ENCODE assay signal across 1 cellular context in the genomic region with DNA sequence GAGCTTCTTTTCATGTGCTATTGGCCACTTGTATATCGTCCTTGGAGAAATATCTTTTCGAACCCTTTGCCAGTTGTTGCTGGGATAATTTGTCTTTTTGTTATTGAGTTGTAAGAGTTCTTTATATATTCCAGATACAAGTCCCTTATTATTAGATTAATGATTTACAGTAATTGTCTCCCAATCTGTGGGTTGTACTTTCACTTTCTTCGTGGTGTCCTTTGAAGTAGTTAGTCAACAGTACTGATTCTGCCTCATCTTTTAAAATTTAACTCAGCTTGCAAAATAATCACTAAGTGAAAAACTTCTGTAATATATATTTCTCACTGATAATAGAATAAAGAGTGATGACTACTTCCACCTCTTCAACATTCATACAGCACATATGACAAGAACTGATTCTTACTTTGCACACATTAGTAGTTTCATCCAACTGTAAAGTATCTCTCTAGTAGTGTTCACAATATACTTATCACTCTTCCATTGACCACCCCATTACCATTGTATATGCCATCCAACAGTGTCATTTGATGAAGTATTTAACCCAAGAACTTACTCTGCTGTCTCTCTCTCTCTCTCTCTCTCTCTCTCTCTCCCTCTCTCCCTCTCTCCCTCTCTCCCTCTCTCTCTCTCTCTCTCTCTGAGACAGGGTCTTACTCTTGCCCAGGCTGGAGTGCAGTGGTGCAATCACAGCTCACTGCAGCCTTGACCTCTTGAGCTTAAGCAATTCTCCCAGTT.
A peak's percentile ranks its signal among the peaks of the same experiment; 100 is the strongest.
TF ChIP-seq lines count a peak whose summit lies in the region.

No MANE protein-coding gene starts in this region.

TF ChIP-seq in HepG2, 621 proteins besides CTCF, POLR2A, EP300 and RAD21 (continued from another document and continues in another):
- TF ChIP-seq, protein P1, sequence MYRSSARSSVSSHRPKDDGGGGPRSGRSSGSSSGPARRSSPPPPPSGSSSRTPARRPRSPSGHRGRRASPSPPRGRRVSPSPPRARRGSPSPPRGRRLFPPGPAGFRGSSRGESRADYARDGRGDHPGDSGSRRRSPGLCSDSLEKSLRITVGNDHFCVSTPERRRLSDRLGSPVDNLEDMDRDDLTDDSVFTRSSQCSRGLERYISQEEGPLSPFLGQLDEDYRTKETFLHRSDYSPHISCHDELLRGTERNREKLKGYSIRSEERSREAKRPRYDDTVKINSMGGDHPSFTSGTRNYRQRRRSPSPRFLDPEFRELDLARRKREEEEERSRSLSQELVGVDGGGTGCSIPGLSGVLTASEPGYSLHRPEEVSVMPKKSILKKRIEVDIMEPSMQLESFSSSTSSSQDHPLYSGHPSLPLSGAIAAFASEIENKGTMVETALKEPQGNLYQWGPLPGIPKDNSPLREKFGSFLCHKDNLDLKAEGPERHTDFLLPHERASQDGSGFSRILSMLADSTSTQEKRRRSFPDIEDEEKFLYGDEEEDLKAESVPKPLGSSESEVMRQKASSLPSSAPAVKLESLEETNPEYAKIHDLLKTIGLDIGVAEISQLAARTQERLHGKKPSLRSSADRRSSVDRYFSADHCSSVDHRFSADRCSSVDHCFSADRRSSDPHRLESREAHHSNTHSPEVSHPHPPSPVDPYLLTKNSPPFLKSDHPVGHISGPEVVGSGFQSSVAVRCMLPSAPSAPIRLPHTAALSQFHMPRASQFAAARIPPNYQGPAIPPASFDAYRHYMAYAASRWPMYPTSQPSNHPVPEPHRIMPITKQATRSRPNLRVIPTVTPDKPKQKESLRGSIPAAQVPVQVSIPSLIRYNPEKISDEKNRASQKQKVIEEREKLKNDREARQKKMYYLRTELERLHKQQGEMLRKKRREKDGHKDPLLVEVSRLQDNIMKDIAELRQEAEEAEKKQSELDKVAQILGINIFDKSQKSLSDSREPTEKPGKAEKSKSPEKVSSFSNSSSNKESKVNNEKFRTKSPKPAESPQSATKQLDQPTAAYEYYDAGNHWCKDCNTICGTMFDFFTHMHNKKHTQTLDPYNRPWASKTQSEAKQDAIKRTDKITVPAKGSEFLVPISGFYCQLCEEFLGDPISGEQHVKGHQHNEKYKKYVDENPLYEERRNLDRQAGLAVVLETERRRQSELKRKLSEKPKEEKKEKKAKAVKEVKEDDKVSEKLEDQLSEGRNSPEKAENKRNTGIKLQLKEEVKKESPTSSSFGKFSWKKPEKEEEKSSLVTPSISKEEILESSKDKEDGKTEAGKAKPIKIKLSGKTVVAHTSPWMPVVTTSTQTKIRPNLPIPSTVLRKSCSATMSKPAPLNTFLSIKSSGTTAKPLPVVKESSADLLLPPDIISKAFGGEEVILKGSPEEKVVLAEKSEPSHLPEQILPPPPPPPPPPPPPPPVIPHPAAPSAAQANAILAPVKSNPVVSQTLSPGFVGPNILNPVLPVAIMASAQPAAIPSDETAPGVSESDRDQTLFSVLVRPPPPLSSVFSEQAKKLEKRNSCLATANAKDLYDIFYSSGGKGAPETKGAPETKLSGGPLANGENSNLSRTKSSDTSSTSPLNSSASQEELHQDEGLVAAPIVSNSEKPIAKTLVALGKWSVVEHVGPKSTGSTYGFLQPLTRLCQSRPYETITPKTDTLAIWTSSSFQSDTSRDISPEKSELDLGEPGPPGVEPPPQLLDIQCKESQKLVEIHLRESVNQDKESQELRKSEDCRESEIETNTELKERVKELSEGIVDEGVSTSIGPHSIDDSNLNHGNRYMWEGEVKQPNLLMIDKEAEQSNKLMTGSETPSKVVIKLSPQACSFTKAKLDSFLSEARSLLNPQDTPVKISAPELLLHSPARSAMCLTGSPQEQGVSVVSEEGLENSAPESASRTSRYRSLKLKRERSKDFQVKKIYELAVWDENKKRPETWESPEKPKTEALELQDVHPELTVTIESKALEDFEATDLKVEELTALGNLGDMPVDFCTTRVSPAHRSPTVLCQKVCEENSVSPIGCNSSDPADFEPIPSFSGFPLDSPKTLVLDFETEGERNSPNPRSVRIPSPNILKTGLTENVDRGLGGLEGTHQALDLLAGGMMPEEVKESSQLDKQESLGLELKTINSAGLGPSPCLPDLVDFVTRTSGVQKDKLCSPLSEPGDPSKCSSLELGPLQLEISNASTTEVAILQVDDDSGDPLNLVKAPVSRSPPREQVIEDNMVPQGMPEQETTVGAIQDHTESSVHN (CRISPR knock-in tag; IDR thresholded peaks at IDR 0.05), result no peak
- TF ChIP-seq ISL2 (CRISPR knock-in tag; IDR thresholded peaks at IDR 0.05) (no peak; the same call in 1 of the 2 replicates), MED8 (CRISPR knock-in tag; IDR thresholded peaks at IDR 0.05; ENCODE audit: insufficient replicate concordance) (no peak), ERF (CRISPR knock-in tag; IDR thresholded peaks at IDR 0.05) (no peak), SMAD9 (CRISPR knock-in tag; IDR thresholded peaks at IDR 0.05) (no peak), ZNF33A (CRISPR knock-in tag; IDR thresholded peaks at IDR 0.05; ENCODE audit: borderline replicate concordance) (no peak), ZNF614 (CRISPR knock-in tag; IDR thresholded peaks at IDR 0.05; ENCODE audit: borderline replicate concordance) (peak; percentile 46; the same call in 1 of the 2 replicates), ZNF224 (CRISPR knock-in tag; IDR thresholded peaks at IDR 0.05) (no peak), ZNF670 (CRISPR knock-in tag; IDR thresholded peaks at IDR 0.05; ENCODE audit: borderline replicate concordance) (no peak), KLF6 (CRISPR knock-in tag; IDR thresholded peaks at IDR 0.05) (no peak), NR2F1 (CRISPR knock-in tag; IDR thresholded peaks at IDR 0.05) (peak; percentile 94), NPAS2 (CRISPR knock-in tag; IDR thresholded peaks at IDR 0.05; ENCODE audit: borderline replicate concordance) (no peak), RBM39 (IDR thresholded peaks at IDR 0.05; ENCODE audit: low read depth, low read length, poor library complexity, severe bottlenecking) (no peak), KDM4B (CRISPR knock-in tag; IDR thresholded peaks at IDR 0.05) (no peak), HIVEP1 (CRISPR knock-in tag; IDR thresholded peaks at IDR 0.05) (no peak), ZIK1 (CRISPR knock-in tag; IDR thresholded peaks at IDR 0.05; ENCODE audit: borderline replicate concordance, low read depth) (no peak), ZSCAN29 (CRISPR knock-in tag; conservative IDR thresholded peaks at IDR 0.05) (peak; percentile 57; the same call in 1 of the 2 replicates), SNRNP70 (IDR thresholded peaks at IDR 0.05; ENCODE audit: low read depth, low read length) (no peak), SPEN (CRISPR knock-in tag; IDR thresholded peaks at IDR 0.05; ENCODE audit: low read depth) (peak; percentile 53; the same call in 1 of the 2 replicates), RNF2 (conservative IDR thresholded peaks at IDR 0.05; ENCODE audit: low read depth) (no peak), GFI1 (CRISPR knock-in tag; IDR thresholded peaks at IDR 0.05; ENCODE audit: borderline replicate concordance) (peak; percentile 93), IKZF4 (CRISPR knock-in tag; IDR thresholded peaks at IDR 0.05; ENCODE audit: borderline replicate concordance, low read depth, not compliant biosample characterization) (no peak), ZBTB3 (CRISPR knock-in tag; IDR thresholded peaks at IDR 0.05; ENCODE audit: borderline replicate concordance, low read depth) (peak; percentile 72; the same call in 1 of the 2 replicates), MBD4 (IDR thresholded peaks at IDR 0.05; ENCODE audit: borderline replicate concordance, low read length) (no peak), ZNF232 (CRISPR knock-in tag; IDR thresholded peaks at IDR 0.05; ENCODE audit: borderline replicate concordance) (no peak), ZNF619 (CRISPR knock-in tag; IDR thresholded peaks at IDR 0.05) (no peak), CBX1 (IDR thresholded peaks at IDR 0.05; ENCODE audit: low read depth) (no peak), TCF12 (IDR thresholded peaks at IDR 0.05) (no peak), TCF12 (CRISPR knock-in tag; IDR thresholded peaks at IDR 0.05) (no peak), ATAD3A (CRISPR knock-in tag; IDR thresholded peaks at IDR 0.05) (no peak), RARA (CRISPR knock-in tag; IDR thresholded peaks at IDR 0.05) (peak; percentile 85), ZNF337 (CRISPR knock-in tag; IDR thresholded peaks at IDR 0.05; ENCODE audit: borderline replicate concordance, low read depth) (no peak)
- TF ChIP-seq, protein P2, sequence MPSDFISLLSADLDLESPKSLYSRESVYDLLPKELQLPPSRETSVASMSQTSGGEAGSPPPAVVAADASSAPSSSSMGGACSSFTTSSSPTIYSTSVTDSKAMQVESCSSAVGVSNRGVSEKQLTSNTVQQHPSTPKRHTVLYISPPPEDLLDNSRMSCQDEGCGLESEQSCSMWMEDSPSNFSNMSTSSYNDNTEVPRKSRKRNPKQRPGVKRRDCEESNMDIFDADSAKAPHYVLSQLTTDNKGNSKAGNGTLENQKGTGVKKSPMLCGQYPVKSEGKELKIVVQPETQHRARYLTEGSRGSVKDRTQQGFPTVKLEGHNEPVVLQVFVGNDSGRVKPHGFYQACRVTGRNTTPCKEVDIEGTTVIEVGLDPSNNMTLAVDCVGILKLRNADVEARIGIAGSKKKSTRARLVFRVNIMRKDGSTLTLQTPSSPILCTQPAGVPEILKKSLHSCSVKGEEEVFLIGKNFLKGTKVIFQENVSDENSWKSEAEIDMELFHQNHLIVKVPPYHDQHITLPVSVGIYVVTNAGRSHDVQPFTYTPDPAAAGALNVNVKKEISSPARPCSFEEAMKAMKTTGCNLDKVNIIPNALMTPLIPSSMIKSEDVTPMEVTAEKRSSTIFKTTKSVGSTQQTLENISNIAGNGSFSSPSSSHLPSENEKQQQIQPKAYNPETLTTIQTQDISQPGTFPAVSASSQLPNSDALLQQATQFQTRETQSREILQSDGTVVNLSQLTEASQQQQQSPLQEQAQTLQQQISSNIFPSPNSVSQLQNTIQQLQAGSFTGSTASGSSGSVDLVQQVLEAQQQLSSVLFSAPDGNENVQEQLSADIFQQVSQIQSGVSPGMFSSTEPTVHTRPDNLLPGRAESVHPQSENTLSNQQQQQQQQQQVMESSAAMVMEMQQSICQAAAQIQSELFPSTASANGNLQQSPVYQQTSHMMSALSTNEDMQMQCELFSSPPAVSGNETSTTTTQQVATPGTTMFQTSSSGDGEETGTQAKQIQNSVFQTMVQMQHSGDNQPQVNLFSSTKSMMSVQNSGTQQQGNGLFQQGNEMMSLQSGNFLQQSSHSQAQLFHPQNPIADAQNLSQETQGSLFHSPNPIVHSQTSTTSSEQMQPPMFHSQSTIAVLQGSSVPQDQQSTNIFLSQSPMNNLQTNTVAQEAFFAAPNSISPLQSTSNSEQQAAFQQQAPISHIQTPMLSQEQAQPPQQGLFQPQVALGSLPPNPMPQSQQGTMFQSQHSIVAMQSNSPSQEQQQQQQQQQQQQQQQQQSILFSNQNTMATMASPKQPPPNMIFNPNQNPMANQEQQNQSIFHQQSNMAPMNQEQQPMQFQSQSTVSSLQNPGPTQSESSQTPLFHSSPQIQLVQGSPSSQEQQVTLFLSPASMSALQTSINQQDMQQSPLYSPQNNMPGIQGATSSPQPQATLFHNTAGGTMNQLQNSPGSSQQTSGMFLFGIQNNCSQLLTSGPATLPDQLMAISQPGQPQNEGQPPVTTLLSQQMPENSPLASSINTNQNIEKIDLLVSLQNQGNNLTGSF (CRISPR knock-in tag; IDR thresholded peaks at IDR 0.05), result no peak
- TF ChIP-seq, protein P3, sequence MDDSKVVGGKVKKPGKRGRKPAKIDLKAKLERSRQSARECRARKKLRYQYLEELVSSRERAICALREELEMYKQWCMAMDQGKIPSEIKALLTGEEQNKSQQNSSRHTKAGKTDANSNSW (CRISPR knock-in tag; IDR thresholded peaks at IDR 0.05; ENCODE audit: borderline replicate concordance), result no peak
- TF ChIP-seq, protein P4, sequence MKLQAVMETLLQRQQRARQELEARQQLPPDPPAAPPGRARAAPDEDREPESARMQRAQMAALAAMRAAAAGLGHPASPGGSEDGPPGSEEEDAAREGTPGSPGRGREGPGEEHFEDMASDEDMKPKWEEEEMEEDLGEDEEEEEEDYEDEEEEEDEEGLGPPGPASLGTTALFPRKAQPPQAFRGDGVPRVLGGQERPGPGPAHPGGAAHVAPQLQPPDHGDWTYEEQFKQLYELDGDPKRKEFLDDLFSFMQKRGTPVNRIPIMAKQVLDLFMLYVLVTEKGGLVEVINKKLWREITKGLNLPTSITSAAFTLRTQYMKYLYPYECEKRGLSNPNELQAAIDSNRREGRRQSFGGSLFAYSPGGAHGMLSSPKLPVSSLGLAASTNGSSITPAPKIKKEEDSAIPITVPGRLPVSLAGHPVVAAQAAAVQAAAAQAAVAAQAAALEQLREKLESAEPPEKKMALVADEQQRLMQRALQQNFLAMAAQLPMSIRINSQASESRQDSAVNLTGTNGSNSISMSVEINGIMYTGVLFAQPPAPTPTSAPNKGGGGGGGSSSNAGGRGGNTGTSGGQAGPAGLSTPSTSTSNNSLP (IDR thresholded peaks at IDR 0.05; ENCODE audit: low read depth, low read length), result peak; percentile 58; the same call in 1 of the 2 replicates
- TF ChIP-seq, protein P5, sequence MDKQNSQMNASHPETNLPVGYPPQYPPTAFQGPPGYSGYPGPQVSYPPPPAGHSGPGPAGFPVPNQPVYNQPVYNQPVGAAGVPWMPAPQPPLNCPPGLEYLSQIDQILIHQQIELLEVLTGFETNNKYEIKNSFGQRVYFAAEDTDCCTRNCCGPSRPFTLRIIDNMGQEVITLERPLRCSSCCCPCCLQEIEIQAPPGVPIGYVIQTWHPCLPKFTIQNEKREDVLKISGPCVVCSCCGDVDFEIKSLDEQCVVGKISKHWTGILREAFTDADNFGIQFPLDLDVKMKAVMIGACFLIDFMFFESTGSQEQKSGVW (CRISPR knock-in tag; IDR thresholded peaks at IDR 0.05; ENCODE audit: borderline replicate concordance), result no peak
- TF ChIP-seq, protein P6, sequence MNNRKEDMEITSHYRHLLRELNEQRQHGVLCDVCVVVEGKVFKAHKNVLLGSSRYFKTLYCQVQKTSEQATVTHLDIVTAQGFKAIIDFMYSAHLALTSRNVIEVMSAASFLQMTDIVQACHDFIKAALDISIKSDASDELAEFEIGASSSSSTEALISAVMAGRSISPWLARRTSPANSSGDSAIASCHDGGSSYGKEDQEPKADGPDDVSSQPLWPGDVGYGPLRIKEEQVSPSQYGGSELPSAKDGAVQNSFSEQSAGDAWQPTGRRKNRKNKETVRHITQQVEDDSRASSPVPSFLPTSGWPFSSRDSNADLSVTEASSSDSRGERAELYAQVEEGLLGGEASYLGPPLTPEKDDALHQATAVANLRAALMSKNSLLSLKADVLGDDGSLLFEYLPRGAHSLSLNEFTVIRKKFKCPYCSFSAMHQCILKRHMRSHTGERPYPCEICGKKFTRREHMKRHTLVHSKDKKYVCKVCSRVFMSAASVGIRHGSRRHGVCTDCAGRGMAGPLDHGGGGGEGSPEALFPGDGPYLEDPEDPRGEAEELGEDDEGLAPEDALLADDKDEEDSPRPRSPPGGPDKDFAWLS (CRISPR knock-in tag; IDR thresholded peaks at IDR 0.05; ENCODE audit: borderline replicate concordance), result no peak
- TF ChIP-seq, protein P7, sequence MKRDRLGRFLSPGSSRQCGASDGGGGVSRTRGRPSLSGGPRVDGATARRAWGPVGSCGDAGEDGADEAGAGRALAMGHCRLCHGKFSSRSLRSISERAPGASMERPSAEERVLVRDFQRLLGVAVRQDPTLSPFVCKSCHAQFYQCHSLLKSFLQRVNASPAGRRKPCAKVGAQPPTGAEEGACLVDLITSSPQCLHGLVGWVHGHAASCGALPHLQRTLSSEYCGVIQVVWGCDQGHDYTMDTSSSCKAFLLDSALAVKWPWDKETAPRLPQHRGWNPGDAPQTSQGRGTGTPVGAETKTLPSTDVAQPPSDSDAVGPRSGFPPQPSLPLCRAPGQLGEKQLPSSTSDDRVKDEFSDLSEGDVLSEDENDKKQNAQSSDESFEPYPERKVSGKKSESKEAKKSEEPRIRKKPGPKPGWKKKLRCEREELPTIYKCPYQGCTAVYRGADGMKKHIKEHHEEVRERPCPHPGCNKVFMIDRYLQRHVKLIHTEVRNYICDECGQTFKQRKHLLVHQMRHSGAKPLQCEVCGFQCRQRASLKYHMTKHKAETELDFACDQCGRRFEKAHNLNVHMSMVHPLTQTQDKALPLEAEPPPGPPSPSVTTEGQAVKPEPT (CRISPR knock-in tag; IDR thresholded peaks at IDR 0.05; ENCODE audit: low read depth), result no peak
